In genomic region chr9:113622600-113623400, GRCh38 we compare ENCODE assay signal across 9 cellular contexts.
DNase-seq lines count a peak whose midpoint lies in the region; ATAC-seq and TF ChIP-seq lines count a peak whose summit lies in the region.
"Had no signal": no experiment of that assay in that cellular context is flagged by ENCODE, and none has a peak within 500 bp of the region (broad histone marks: within the 10 kb centered on the region; RNA-seq: fewer than 3 reads in every experiment).

No MANE protein-coding gene starts in this region.

- peak; percentile 60 for ATAC-seq in GM18519 (IDR thresholded peaks at IDR 0.05; ENCODE audit: low FRiP score, unreplicated experiment)
- ATAC-seq in HG02885 (IDR thresholded peaks at IDR 0.05; ENCODE audit: poor library complexity, unreplicated experiment): peak; percentile 80
- no peak for ATAC-seq in HG03521 (IDR thresholded peaks at IDR 0.05; ENCODE audit: unreplicated experiment)

- H3K27ac ChIP-seq in RWPE1: peak overlapping the region; percentile 44
- H3K27ac ChIP-seq: neutrophil had no signal

- CTCF ChIA-PET in RWPE1 (lab: Yijun Ruan, JAX): interaction anchor here (0.5 to 1.8 kb wide), 2 partner anchors 32 to 41 kb away, joined by 3 to 4 read pairs; no protein-coding TSS in a partner anchor

- in situ Hi-C loops in ACHN (cut with HindIII; ENCODE audit: low pct_ligation_motif_present, low pct_unique_long_range_greater_than_20kb, low sequenced_read_pairs): no loop called here

- POLR2A ChIA-PET in RWPE1 (lab: Yijun Ruan, JAX; ENCODE audit: low non-redundant PET): no interaction called here

- peak; percentile 97 for DNase-seq in ACHN
- peak; percentile 94 for DNase-seq in RWPE1 (ENCODE audit: low spot score)
- peak; percentile 64 for DNase-seq in epithelial cell of esophagus (ENCODE audit: low read depth)
- peak; percentile 70 for DNase-seq in smooth muscle cell of the brain vasculature (ENCODE audit: low read depth, low spot score)
- DNase-seq in effector CD8-positive, alpha-beta T cell (lab: John Stamatoyannopoulos, UW): no peak

- H3K4me3 ChIP-seq in epithelial cell of esophagus (ENCODE audit: low read length): no peak overlapping the region

- TF ChIP-seq CTCF in RWPE1 (conservative IDR thresholded peaks at IDR 0.05; ENCODE audit: low read depth): no peak
- no peak for TF ChIP-seq CTCF in epithelial cell of esophagus (IDR thresholded peaks at IDR 0.05; ENCODE audit: insufficient read depth, low read depth, low read length, missing control alignments)
